In the genomic region with DNA sequence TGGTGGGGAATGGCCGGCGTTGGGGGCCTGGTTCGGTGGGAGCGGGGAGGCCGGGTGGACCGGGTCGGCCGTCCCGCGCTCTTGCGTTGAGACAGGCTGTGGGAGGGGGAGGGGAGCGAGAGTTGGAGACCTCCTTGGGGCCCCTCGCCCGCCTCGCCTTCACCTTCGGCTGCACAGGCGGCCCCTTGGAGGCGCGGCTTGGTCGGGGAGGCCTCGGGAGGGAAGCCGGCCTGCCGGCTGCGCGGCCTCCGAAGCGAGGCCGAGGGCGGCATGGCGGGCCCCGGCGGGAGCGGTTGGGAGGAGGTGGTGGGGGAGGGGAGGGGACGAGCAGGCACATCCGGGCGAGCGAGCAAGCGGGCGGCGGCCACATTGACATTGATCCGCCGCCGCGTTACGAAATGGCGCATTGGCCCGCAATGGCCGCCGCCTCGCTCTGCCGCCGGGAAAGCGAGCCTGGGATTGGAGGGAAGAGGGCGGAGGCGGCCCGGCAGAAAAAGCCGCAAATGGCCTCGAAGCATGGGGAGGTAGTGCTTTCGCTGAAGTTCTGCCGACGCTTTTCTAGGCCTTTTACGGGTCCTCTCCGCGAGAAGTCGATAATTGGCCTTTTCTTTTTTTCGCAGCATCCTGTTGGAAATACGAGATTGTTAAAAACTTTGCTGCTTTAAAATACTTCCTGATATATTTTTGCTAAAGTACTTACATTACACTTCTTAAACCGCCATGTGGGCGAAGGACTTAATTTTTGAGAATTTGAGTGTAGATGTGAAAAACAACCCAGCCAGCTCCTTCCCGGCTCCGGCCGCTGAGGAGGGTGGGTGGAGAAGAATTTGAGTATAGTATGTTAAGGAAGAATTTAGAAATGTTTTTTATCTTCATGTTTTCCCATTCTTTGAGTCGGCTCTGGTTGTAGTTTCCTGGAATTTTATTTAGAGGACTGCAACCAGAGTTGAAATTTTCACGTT, we compare ENCODE assay signal across 8 cellular contexts. TPM values are rescaled to one million over a fixed set of nuclear protein-coding genes. Genes with fewer than 3 reads are reported as not detected.
DNase-seq lines count a peak whose midpoint lies in the region; ATAC-seq, FAIRE-seq and TF ChIP-seq lines count a peak whose summit lies in the region.

No MANE protein-coding gene starts in this region.

- H3K36me3 ChIP-seq in bronchial epithelial cell (ENCODE audit: control insufficient read depth, insufficient read depth, low read length) = peaks cover 5% of the 10 kb centered on the region

- POLR2A ChIA-PET in WTC11 (lab: Charles Lee) = interaction anchor here (0.9 to 1.7 kb wide), 7 partner anchors 10 to 538 kb away, joined by 3 to 14 read pairs (median 7); a partner anchor contains a TSS

- peak; percentile 52 for ATAC-seq in GM18909 (IDR thresholded peaks at IDR 0.05; ENCODE audit: poor library complexity, unreplicated experiment)
- ATAC-seq in HG03139 (IDR thresholded peaks at IDR 0.05; ENCODE audit: unreplicated experiment) = peak; percentile 42
- peak; percentile 53 for ATAC-seq in WTC11

- TF ChIP-seq CTCF in WTC11 (IDR thresholded peaks at IDR 0.05) = no peak
- TF ChIP-seq CTCF in bronchial epithelial cell (IDR thresholded peaks at IDR 0.05; ENCODE audit: insufficient read depth, low read length, severe bottlenecking) = no peak

- peaks cover 53% of the 10 kb centered on the region for H3K4me1 Mint-ChIP-seq in WTC11

- H3K9me3 Mint-ChIP-seq in WTC11 = no peaks in the 10 kb centered on the region

- H3K4me3 Mint-ChIP-seq in WTC11 = peak overlapping the region; percentile 99

- CTCF ChIA-PET in WTC11 (lab: Charles Lee) = interaction anchor here (0.6 to 1.7 kb wide), 7 partner anchors 12 to 65 kb away, joined by 3 to 11 read pairs (median 3); a partner anchor contains a TSS

- no peak for FAIRE-seq in bronchial epithelial cell (lab: Jason Lieb, UNC)

- H3K27me3 Mint-ChIP-seq in WTC11 (ENCODE audit: low read depth) = no peaks in the 10 kb centered on the region

- peak overlapping the region; percentile 99 for H3K27ac Mint-ChIP-seq in WTC11

- H3K27me3 ChIP-seq in bronchial epithelial cell (ENCODE audit: control insufficient read depth, insufficient read depth, low read length) = no peaks in the 10 kb centered on the region

- DNase-seq in AG08396 (ENCODE audit: low spot score) (peak; percentile 91), NCI-H2227 (lab: John Stamatoyannopoulos, UW; ENCODE audit: unreplicated experiment) (peak; percentile 98), WTC11 (ENCODE audit: low spot score) (peak; percentile 89), bronchial epithelial cell (ENCODE audit: low read depth) (peak; percentile 69), islet precursor cell (peak; percentile 93)
- DNase-seq in stimulated activated CD4-positive, alpha-beta T cell treated with anti-CD3 and anti-CD28 coated beads, Interleukin-12 subunit alpha, Interleukin-12 subunit beta, amount 100 ng/mL, for 24 hours (ENCODE audit: low read depth in 2 of 2) = peak; percentile 83 to 91

- H3K36me3 Mint-ChIP-seq in WTC11 = peaks cover 44% of the 10 kb centered on the region

- peak overlapping the region; percentile 78 for H3K4me3 ChIP-seq in bronchial epithelial cell (ENCODE audit: low read depth, low read length)

TF ChIP-seq in WTC11, 78 proteins besides CTCF, POLR2A, EP300 and RAD21 (continues in another document):
- TF ChIP-seq, protein P1, sequence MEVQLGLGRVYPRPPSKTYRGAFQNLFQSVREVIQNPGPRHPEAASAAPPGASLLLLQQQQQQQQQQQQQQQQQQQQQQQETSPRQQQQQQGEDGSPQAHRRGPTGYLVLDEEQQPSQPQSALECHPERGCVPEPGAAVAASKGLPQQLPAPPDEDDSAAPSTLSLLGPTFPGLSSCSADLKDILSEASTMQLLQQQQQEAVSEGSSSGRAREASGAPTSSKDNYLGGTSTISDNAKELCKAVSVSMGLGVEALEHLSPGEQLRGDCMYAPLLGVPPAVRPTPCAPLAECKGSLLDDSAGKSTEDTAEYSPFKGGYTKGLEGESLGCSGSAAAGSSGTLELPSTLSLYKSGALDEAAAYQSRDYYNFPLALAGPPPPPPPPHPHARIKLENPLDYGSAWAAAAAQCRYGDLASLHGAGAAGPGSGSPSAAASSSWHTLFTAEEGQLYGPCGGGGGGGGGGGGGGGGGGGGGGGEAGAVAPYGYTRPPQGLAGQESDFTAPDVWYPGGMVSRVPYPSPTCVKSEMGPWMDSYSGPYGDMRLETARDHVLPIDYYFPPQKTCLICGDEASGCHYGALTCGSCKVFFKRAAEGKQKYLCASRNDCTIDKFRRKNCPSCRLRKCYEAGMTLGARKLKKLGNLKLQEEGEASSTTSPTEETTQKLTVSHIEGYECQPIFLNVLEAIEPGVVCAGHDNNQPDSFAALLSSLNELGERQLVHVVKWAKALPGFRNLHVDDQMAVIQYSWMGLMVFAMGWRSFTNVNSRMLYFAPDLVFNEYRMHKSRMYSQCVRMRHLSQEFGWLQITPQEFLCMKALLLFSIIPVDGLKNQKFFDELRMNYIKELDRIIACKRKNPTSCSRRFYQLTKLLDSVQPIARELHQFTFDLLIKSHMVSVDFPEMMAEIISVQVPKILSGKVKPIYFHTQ (CRISPR knock-in tag; IDR thresholded peaks at IDR 0.05) = peak; percentile 56
- TF ChIP-seq GABPB1 (CRISPR knock-in tag; IDR thresholded peaks at IDR 0.05) (peak; percentile 69), HMGA2 (CRISPR knock-in tag; IDR thresholded peaks at IDR 0.05) (peak; percentile 48; the same call in 1 of the 2 replicates), FOXK1 (CRISPR knock-in tag; IDR thresholded peaks at IDR 0.05) (peak; percentile 55; the same call in 1 of the 2 replicates), SP1 (CRISPR knock-in tag; conservative IDR thresholded peaks at IDR 0.05) (0 out of 2 replicates have a peak, but pooled peaks have one; percentile 34)
- TF ChIP-seq, protein P2, sequence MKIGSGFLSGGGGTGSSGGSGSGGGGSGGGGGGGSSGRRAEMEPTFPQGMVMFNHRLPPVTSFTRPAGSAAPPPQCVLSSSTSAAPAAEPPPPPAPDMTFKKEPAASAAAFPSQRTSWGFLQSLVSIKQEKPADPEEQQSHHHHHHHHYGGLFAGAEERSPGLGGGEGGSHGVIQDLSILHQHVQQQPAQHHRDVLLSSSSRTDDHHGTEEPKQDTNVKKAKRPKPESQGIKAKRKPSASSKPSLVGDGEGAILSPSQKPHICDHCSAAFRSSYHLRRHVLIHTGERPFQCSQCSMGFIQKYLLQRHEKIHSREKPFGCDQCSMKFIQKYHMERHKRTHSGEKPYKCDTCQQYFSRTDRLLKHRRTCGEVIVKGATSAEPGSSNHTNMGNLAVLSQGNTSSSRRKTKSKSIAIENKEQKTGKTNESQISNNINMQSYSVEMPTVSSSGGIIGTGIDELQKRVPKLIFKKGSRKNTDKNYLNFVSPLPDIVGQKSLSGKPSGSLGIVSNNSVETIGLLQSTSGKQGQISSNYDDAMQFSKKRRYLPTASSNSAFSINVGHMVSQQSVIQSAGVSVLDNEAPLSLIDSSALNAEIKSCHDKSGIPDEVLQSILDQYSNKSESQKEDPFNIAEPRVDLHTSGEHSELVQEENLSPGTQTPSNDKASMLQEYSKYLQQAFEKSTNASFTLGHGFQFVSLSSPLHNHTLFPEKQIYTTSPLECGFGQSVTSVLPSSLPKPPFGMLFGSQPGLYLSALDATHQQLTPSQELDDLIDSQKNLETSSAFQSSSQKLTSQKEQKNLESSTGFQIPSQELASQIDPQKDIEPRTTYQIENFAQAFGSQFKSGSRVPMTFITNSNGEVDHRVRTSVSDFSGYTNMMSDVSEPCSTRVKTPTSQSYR (CRISPR knock-in tag; IDR thresholded peaks at IDR 0.05) = peak; percentile 35; the same call in 1 of the 2 replicates
- TF ChIP-seq, protein P3, sequence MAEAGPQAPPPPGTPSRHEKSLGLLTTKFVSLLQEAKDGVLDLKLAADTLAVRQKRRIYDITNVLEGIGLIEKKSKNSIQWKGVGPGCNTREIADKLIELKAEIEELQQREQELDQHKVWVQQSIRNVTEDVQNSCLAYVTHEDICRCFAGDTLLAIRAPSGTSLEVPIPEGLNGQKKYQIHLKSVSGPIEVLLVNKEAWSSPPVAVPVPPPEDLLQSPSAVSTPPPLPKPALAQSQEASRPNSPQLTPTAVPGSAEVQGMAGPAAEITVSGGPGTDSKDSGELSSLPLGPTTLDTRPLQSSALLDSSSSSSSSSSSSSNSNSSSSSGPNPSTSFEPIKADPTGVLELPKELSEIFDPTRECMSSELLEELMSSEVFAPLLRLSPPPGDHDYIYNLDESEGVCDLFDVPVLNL (CRISPR knock-in tag; IDR thresholded peaks at IDR 0.05; ENCODE audit: borderline replicate concordance, low read depth) = peak; percentile 59; the same call in 1 of the 2 replicates
- TF ChIP-seq, protein P4, sequence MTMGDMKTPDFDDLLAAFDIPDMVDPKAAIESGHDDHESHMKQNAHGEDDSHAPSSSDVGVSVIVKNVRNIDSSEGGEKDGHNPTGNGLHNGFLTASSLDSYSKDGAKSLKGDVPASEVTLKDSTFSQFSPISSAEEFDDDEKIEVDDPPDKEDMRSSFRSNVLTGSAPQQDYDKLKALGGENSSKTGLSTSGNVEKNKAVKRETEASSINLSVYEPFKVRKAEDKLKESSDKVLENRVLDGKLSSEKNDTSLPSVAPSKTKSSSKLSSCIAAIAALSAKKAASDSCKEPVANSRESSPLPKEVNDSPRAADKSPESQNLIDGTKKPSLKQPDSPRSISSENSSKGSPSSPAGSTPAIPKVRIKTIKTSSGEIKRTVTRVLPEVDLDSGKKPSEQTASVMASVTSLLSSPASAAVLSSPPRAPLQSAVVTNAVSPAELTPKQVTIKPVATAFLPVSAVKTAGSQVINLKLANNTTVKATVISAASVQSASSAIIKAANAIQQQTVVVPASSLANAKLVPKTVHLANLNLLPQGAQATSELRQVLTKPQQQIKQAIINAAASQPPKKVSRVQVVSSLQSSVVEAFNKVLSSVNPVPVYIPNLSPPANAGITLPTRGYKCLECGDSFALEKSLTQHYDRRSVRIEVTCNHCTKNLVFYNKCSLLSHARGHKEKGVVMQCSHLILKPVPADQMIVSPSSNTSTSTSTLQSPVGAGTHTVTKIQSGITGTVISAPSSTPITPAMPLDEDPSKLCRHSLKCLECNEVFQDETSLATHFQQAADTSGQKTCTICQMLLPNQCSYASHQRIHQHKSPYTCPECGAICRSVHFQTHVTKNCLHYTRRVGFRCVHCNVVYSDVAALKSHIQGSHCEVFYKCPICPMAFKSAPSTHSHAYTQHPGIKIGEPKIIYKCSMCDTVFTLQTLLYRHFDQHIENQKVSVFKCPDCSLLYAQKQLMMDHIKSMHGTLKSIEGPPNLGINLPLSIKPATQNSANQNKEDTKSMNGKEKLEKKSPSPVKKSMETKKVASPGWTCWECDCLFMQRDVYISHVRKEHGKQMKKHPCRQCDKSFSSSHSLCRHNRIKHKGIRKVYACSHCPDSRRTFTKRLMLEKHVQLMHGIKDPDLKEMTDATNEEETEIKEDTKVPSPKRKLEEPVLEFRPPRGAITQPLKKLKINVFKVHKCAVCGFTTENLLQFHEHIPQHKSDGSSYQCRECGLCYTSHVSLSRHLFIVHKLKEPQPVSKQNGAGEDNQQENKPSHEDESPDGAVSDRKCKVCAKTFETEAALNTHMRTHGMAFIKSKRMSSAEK (CRISPR knock-in tag; IDR thresholded peaks at IDR 0.05; ENCODE audit: borderline replicate concordance) = 0 out of 2 replicates have a peak, but pooled peaks have one; percentile 67

RNA-seq across cellular contexts. Expression of a gene that starts 0.6 kb away (rescaled TPM):
- total RNA-seq in WTC11 (2021) (367 to 406 TPM (median 379 TPM) in 3 replicates), bronchial epithelial cell (30.5 and 34.3 TPM in 2 replicates)

RNA-seq across cellular contexts. Expression of a gene that starts 51.4 kb away (rescaled TPM):
- total RNA-seq in WTC11 (2021) (21.4 to 26.3 TPM (median 22.7 TPM) in 3 replicates), bronchial epithelial cell (64.5 and 68.5 TPM in 2 replicates)

Comparison
In these comparisons a context has a peak if more than half of its experiments do, and no peak if none do; other contexts are left out.
1. Peak in every context shown above with its lines: DNase-seq, ATAC-seq and H3K4me3 ChIP-seq.
2. RNA of a gene that starts 0.6 kb away (total RNA-seq): 367 to 406 TPM in WTC11; 30.5 to 34.3 TPM in bronchial epithelial cell; every median in the first group is over 10 times any median in the second.